ENCODE assay signal across 8 cellular contexts in genomic region chr2:68366083-68366560, GRCh38. TPM values are rescaled to one million over a fixed set of nuclear protein-coding genes. Genes with fewer than 3 reads are reported as not detected.
DNase-seq lines count a peak whose midpoint lies in the region; ATAC-seq and TF ChIP-seq lines count a peak whose summit lies in the region.
"Had no signal": no experiment of that assay in that cellular context is flagged by ENCODE, and none has a peak within 500 bp of the region (broad histone marks: within the 10 kb centered on the region; RNA-seq: fewer than 3 reads in every experiment).

No MANE protein-coding gene starts in this region.

- H3K27ac ChIP-seq in spleen, result peak overlapping the region; percentile 80 to 95 (median 92)

- peak; percentile 35 for ATAC-seq in HG02981 (IDR thresholded peaks at IDR 0.05; ENCODE audit: unreplicated experiment)
- peak; percentile 38 for ATAC-seq in activated B cell treated with CpG ODN at 0.5 μM for 24 hours (ENCODE audit: low read depth)
- no peak for ATAC-seq in activated naive CD4-positive, alpha-beta T cell treated with anti-CD3 and anti-CD28 coated beads, Interleukin-2, amount 50 U/mL, for 72 hours

- no peaks in the 10 kb centered on the region for H3K9me3 Mint-ChIP-seq in activated B cell treated with CpG ODN at 0.5 μM for 24 hours
- peaks cover 0 to 7% of the 10 kb centered on the region in 2 donors for H3K9me3 Mint-ChIP-seq in activated naive CD4-positive, alpha-beta T cell treated with anti-CD3 and anti-CD28 coated beads, Interleukin-2, amount 50 U/mL, for 72 hours
- H3K9me3 Mint-ChIP-seq: activated CD4-positive, alpha-beta T cell treated with anti-CD3 and anti-CD28 coated beads, Interleukin-2, amount 10 ng/mL, durations not matched to agents 7 days and 5 days had no signal

- H3K4me3 ChIP-seq in spleen, result peak overlapping the region; percentile 40 to 79 (median 56)

- peaks cover 85% of the 10 kb centered on the region for H3K4me1 Mint-ChIP-seq in activated B cell treated with CpG ODN at 0.5 μM for 24 hours

- H3K36me3 Mint-ChIP-seq in activated B cell treated with CpG ODN at 0.5 μM for 24 hours (ENCODE audit: low read depth), result peaks cover 42% of the 10 kb centered on the region
- H3K36me3 Mint-ChIP-seq in activated naive CD4-positive, alpha-beta T cell treated with anti-CD3 and anti-CD28 coated beads, Interleukin-2, amount 50 U/mL, for 72 hours, result peaks cover 4 to 13% of the 10 kb centered on the region in 2 donors

- CTCF ChIA-PET in activated B cell treated with CpG ODN at 0.5 μM for 24 hours (lab: Charles Lee), result interaction anchor here (1.0 to 5.6 kb wide), 6 partner anchors 38 to 170 kb away, joined by 3 to 47 read pairs (median 4); partner anchors contain the start of gene PPP3R1

- DNase-seq in activated B cell treated with CpG ODN at 0.5 μM for 24 hours (no peak), spleen (no peak), kidney glomerular epithelial cell (lab: John Stamatoyannopoulos, UW) (no peak)
- no peak for DNase-seq in activated CD4-positive, CD25-positive, alpha-beta regulatory T cell treated with anti-CD3 and anti-CD28 coated beads, Interleukin-2, amount 50 U/mL, for 72 hours
- DNase-seq in activated naive CD4-positive, alpha-beta T cell treated with anti-CD3 and anti-CD28 coated beads, Interleukin-2, amount 50 U/mL, for 72 hours (ENCODE audit: low spot score in 2 of 2), result no peak
- DNase-seq: activated CD4-positive, alpha-beta T cell treated with anti-CD3 and anti-CD28 coated beads, Interleukin-2, amount 10 ng/mL, durations not matched to agents 7 days and 5 days had no signal

- H3K27me3 Mint-ChIP-seq in activated B cell treated with CpG ODN at 0.5 μM for 24 hours, result no peaks in the 10 kb centered on the region

- no peaks in the 10 kb centered on the region for H3K27me3 ChIP-seq in spleen (replicated peaks in 1 of 7)

- TF ChIP-seq POLR2A in GM18951 (IDR thresholded peaks at IDR 0.05; ENCODE audit: extremely low read depth, insufficient read depth, insufficient read length) (peak; percentile 50), spleen (IDR thresholded peaks at IDR 0.05) (no peak)

- H3K4me1 ChIP-seq in spleen, result peaks cover 15 to 89% (median 76%) of the 10 kb centered on the region in 6 donors

- intact Hi-C loops in activated B cell treated with CpG ODN at 0.5 μM for 24 hours (cut with micrococcal nuclease) (loop anchor here (5.0 to 10.0 kb wide), 2 partner anchors 369 to 541 kb away; partner anchors contain the start of gene ARHGAP25), spleen (cut with DNase I; ENCODE audit: low total_unique reads) (no loop called here)

- peaks cover 0 to 14% (median 0%) of the 10 kb centered on the region in 6 donors for H3K36me3 ChIP-seq in spleen

- no peaks in the 10 kb centered on the region for H3K9me3 ChIP-seq in spleen

- POLR2A ChIA-PET in activated B cell treated with CpG ODN at 0.5 μM for 24 hours (lab: Charles Lee), result interaction anchor here (1.0 to 2.8 kb wide), 19 partner anchors 9 to 355 kb away, joined by 3 to 22 read pairs (median 5); partner anchors contain the start of gene PPP3R1

- in situ Hi-C loops in GM18951 (cut with MboI; ENCODE audit: low sequenced_read_pairs, unreplicated experiment), result no loop called here

- H3K4me3 Mint-ChIP-seq in activated B cell treated with CpG ODN at 0.5 μM for 24 hours, result peak overlapping the region; percentile 97
- H3K4me3 Mint-ChIP-seq: activated CD4-positive, alpha-beta T cell treated with anti-CD3 and anti-CD28 coated beads, Interleukin-2, amount 10 ng/mL, durations not matched to agents 7 days and 5 days had no signal

- H3K27ac Mint-ChIP-seq in activated B cell treated with CpG ODN at 0.5 μM for 24 hours, result peak overlapping the region; percentile 91
- H3K27ac Mint-ChIP-seq in activated naive CD4-positive, alpha-beta T cell treated with anti-CD3 and anti-CD28 coated beads, Interleukin-2, amount 50 U/mL, for 72 hours, result no peak overlapping the region
- H3K27ac Mint-ChIP-seq: activated CD4-positive, alpha-beta T cell treated with anti-CD3 and anti-CD28 coated beads, Interleukin-2, amount 10 ng/mL, durations not matched to agents 7 days and 5 days had no signal

- 25 to 46% (median 41%) methylated on average over 4 of the region's 4 CpGs for WGBS in spleen, 5 donors

- TF ChIP-seq CTCF in activated B cell treated with CpG ODN at 0.5 μM for 24 hours (IDR thresholded peaks at IDR 0.05) (no peak), spleen (IDR thresholded peaks at IDR 0.05 in 8 of 11, conservative IDR thresholded peaks at IDR 0.05 in 3 of 11) (no peak)

RNA-seq across cellular contexts. Expression of gene PLEK, which starts 1.0 kb away (rescaled TPM):
- total RNA-seq in activated B cell treated with CpG ODN at 0.5 μM for 24 hours (138 and 140 TPM in 2 replicates), spleen (100 to 1,000 TPM in 5 of 7 donors, 10 to 100 TPM in 2; 79.9 to 202 (median 136) TPM)
- 10 to 100 TPM; 49.1 to 67.7 (median 53.0) TPM for polyA plus RNA-seq in spleen
- 1 to 10 TPM in 1 of 2 donors, under 1 TPM in 1; 0.88 to 1.4 TPM for total RNA-seq in activated naive CD4-positive, alpha-beta T cell treated with anti-CD3 and anti-CD28 coated beads, Interleukin-2, amount 50 U/mL, for 72 hours

RNA-seq across cellular contexts. Expression of gene CNRIP1, which starts 46.4 kb away (rescaled TPM):
- total RNA-seq in activated B cell treated with CpG ODN at 0.5 μM for 24 hours (not detected in 2 replicates), spleen (10 to 100 TPM; 12.1 to 26.7 (median 20.8) TPM)
- polyA plus RNA-seq in spleen, result 10 to 100 TPM in 2 of 3 donors, 1 to 10 TPM in 1; 7.8 to 17.5 (median 11.9) TPM
- total RNA-seq in activated naive CD4-positive, alpha-beta T cell treated with anti-CD3 and anti-CD28 coated beads, Interleukin-2, amount 50 U/mL, for 72 hours, result not detected
- total RNA-seq: activated CD4-positive, alpha-beta T cell treated with anti-CD3 and anti-CD28 coated beads, Interleukin-2, amount 10 ng/mL, durations not matched to agents 7 days and 5 days had no signal

Comparison
In these comparisons a context has a peak if more than half of its experiments do, and no peak if none do; other contexts are left out.
1. ATAC-seq: peak in HG02981 (single experiment) and activated B cell treated with CpG ODN at 0.5 μM for 24 hours (single experiment); none in activated naive CD4-positive, alpha-beta T cell treated with anti-CD3 and anti-CD28 coated beads, Interleukin-2, amount 50 U/mL, for 72 hours (0 of 2).
2. RNA of gene PLEK, which starts 1.0 kb away (total RNA-seq): 138 to 140 TPM in activated B cell treated with CpG ODN at 0.5 μM for 24 hours and 79.9 to 202 TPM in spleen; 0.88 to 1.4 TPM in activated naive CD4-positive, alpha-beta T cell treated with anti-CD3 and anti-CD28 coated beads, Interleukin-2, amount 50 U/mL, for 72 hours; every median in the first group is over 10 times any median in the second.
3. RNA of gene CNRIP1, which starts 46.4 kb away (total RNA-seq): 12.1 to 26.7 TPM in spleen; not detected in activated naive CD4-positive, alpha-beta T cell treated with anti-CD3 and anti-CD28 coated beads, Interleukin-2, amount 50 U/mL, for 72 hours and not detected in activated B cell treated with CpG ODN at 0.5 μM for 24 hours; every median in the first group is over 10 times any median in the second.